Comparison of ENCODE assay signal across 10 cellular contexts in the genomic region with DNA sequence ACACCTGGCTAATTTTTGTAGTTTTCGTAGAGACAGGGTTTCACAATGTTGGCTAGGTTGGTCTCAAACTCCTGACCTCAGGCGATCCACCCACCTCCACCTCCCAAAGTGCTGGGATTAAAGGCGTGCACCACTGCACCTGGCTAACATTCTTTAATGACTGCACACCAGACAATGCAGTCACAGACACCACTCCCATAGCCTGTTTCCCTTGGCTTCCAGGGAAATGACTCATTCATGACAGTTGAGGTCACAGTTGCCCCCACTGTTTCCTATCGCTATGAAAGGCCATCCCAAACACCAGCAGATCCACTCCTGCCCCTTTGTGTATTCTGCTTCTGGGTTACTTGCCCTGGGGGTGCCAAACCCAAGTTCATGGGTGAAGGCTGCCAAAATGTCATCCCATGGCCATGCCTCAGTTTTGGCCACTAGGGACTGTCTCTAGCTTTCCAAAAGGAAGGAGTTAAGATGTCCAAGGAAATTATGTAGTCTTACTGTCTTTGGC. TPM values are rescaled to one million over a fixed set of nuclear protein-coding genes. Genes with fewer than 3 reads are reported as not detected.
DNase-seq lines count a peak whose midpoint lies in the region; ATAC-seq, FAIRE-seq and TF ChIP-seq lines count a peak whose summit lies in the region.
"Had no signal": no experiment of that assay in that cellular context is flagged by ENCODE, and none has a peak within 500 bp of the region (broad histone marks: within the 10 kb centered on the region; RNA-seq: fewer than 3 reads in every experiment).

No MANE protein-coding gene starts in this region.

- peaks cover 3% of the 10 kb centered on the region for H3K27me3 Mint-ChIP-seq in activated T-helper 1 cell treated with anti-CD3 and anti-CD28 coated beads, Interleukin-12 subunit alpha, Interleukin-12 subunit beta, Interleukin-2, Interleukin-4 antibody, amounts not matched to agents 30 ng/mL and 10 ng/mL and 1 ng/mL, durations not matched to agents 14 hours and 24 hours and 36 hours (ENCODE audit: insufficient read depth)

- H3K9me3 Mint-ChIP-seq in activated T-helper 1 cell treated with anti-CD3 and anti-CD28 coated beads, Interleukin-12 subunit alpha, Interleukin-12 subunit beta, Interleukin-2, Interleukin-4 antibody, amounts not matched to agents 30 ng/mL and 10 ng/mL and 1 ng/mL, durations not matched to agents 14 hours and 24 hours and 36 hours = no peaks in the 10 kb centered on the region

- in situ Hi-C loops in astrocyte of the cerebellum (cut with HindIII; ENCODE audit: low sequenced_read_pairs) = no loop called here

- no peak overlapping the region for H3K4me3 Mint-ChIP-seq in activated T-helper 1 cell treated with anti-CD3 and anti-CD28 coated beads, Interleukin-12 subunit alpha, Interleukin-12 subunit beta, Interleukin-2, Interleukin-4 antibody, amounts not matched to agents 30 ng/mL and 10 ng/mL and 1 ng/mL, durations not matched to agents 14 hours and 24 hours and 36 hours

- ATAC-seq in GM21367 (IDR thresholded peaks at IDR 0.05; ENCODE audit: unreplicated experiment) = no peak

- DNase-seq in CD1c-positive myeloid dendritic cell (ENCODE audit: extremely low spot score) = peak; percentile 64
- peak; percentile 71 for DNase-seq in HTR-8/SVneo (ENCODE audit: insufficient read length, low spot score)
- no peak for DNase-seq in astrocyte of the cerebellum (ENCODE audit: low read depth)
- peak; percentile 89 to 90 for DNase-seq in lung microvascular endothelial cell (ENCODE audit: low read depth in 2 of 2)
- DNase-seq in activated T-helper 1 cell treated with anti-CD3 and anti-CD28 coated beads, Interleukin-12 subunit alpha, Interleukin-12 subunit beta, Interleukin-2, Interleukin-4 antibody, amounts not matched to agents 30 ng/mL and 10 ng/mL and 1 ng/mL, durations not matched to agents 14 hours and 24 hours and 36 hours (ENCODE audit: low spot score) = no peak
- no peak for DNase-seq in stimulated activated naive CD4-positive, alpha-beta T cell (lab: John Stamatoyannopoulos, UW)
- DNase-seq in NK-92 (lab: John Stamatoyannopoulos, UW; ENCODE audit: unreplicated experiment) = no peak
- DNase-seq: NCI-H345, pancreas had no signal

- intact Hi-C loops in activated T-helper 1 cell treated with anti-CD3 and anti-CD28 coated beads, Interleukin-12 subunit alpha, Interleukin-12 subunit beta, Interleukin-2, Interleukin-4 antibody, amounts not matched to agents 30 ng/mL and 10 ng/mL and 1 ng/mL, durations not matched to agents 14 hours and 24 hours and 36 hours (cut with micrococcal nuclease) = no loop called here

- no peaks in the 10 kb centered on the region for H3K36me3 Mint-ChIP-seq in activated T-helper 1 cell treated with anti-CD3 and anti-CD28 coated beads, Interleukin-12 subunit alpha, Interleukin-12 subunit beta, Interleukin-2, Interleukin-4 antibody, amounts not matched to agents 30 ng/mL and 10 ng/mL and 1 ng/mL, durations not matched to agents 14 hours and 24 hours and 36 hours (ENCODE audit: low read depth)

- peak; percentile 76 for FAIRE-seq in HTR-8/SVneo (lab: Jason Lieb, UNC)
- FAIRE-seq: pancreas had no signal

- H3K4me1 Mint-ChIP-seq in activated T-helper 1 cell treated with anti-CD3 and anti-CD28 coated beads, Interleukin-12 subunit alpha, Interleukin-12 subunit beta, Interleukin-2, Interleukin-4 antibody, amounts not matched to agents 30 ng/mL and 10 ng/mL and 1 ng/mL, durations not matched to agents 14 hours and 24 hours and 36 hours (ENCODE audit: low read depth) = no peaks in the 10 kb centered on the region

- H3K4me3 ChIP-seq in astrocyte of the cerebellum (ENCODE audit: low read depth, low read length) = no peak overlapping the region
- H3K4me3 ChIP-seq: pancreas had no signal

- TF ChIP-seq CTCF in astrocyte of the cerebellum (IDR thresholded peaks at IDR 0.05; ENCODE audit: low read depth, low read length, missing control alignments) = peak; percentile 42

- H3K27ac Mint-ChIP-seq in activated T-helper 1 cell treated with anti-CD3 and anti-CD28 coated beads, Interleukin-12 subunit alpha, Interleukin-12 subunit beta, Interleukin-2, Interleukin-4 antibody, amounts not matched to agents 30 ng/mL and 10 ng/mL and 1 ng/mL, durations not matched to agents 14 hours and 24 hours and 36 hours = no peak overlapping the region

RNA-seq across cellular contexts. Expression of a gene that starts 8.7 kb away (rescaled TPM):
- total RNA-seq in lung microvascular endothelial cell = 45.5 and 67.1 TPM in 2 replicates
- 24.8 and 26.8 TPM in 2 replicates for total RNA-seq in activated T-helper 1 cell treated with anti-CD3 and anti-CD28 coated beads, Interleukin-12 subunit alpha, Interleukin-12 subunit beta, Interleukin-2, Interleukin-4 antibody, amounts not matched to agents 30 ng/mL and 10 ng/mL and 1 ng/mL, durations not matched to agents 14 hours and 24 hours and 36 hours

RNA-seq across cellular contexts. Expression of a gene that starts 48.2 kb away (rescaled TPM):
- total RNA-seq in lung microvascular endothelial cell = 11.6 and 13.9 TPM in 2 replicates
- 45.8 and 47.4 TPM in 2 replicates for total RNA-seq in activated T-helper 1 cell treated with anti-CD3 and anti-CD28 coated beads, Interleukin-12 subunit alpha, Interleukin-12 subunit beta, Interleukin-2, Interleukin-4 antibody, amounts not matched to agents 30 ng/mL and 10 ng/mL and 1 ng/mL, durations not matched to agents 14 hours and 24 hours and 36 hours

Comparison
In these comparisons a context has a peak if more than half of its experiments do, and no peak if none do; other contexts are left out.
1. DNase-seq: peak in CD1c-positive myeloid dendritic cell (single experiment), HTR-8/SVneo (single experiment) and lung microvascular endothelial cell (2 of 2); none in astrocyte of the cerebellum (single experiment), activated T-helper 1 cell treated with anti-CD3 and anti-CD28 coated beads, Interleukin-12 subunit alpha, Interleukin-12 subunit beta, Interleukin-2, Interleukin-4 antibody, amounts not matched to agents 30 ng/mL and 10 ng/mL and 1 ng/mL, durations not matched to agents 14 hours and 24 hours and 36 hours (single experiment), stimulated activated naive CD4-positive, alpha-beta T cell (0 of 6) and NK-92 (single experiment).